12 cellular contexts compared by ENCODE assay signal in genomic region chr4:153489856-153490558, GRCh38. TPM values are rescaled to one million over a fixed set of nuclear protein-coding genes. Genes with fewer than 3 reads are reported as not detected.
DNase-seq lines count a peak whose midpoint lies in the region; ATAC-seq and TF ChIP-seq lines count a peak whose summit lies in the region.
"Had no signal": no experiment of that assay in that cellular context is flagged by ENCODE, and none has a peak within 500 bp of the region (broad histone marks: within the 10 kb centered on the region; RNA-seq: fewer than 3 reads in every experiment).

No MANE protein-coding gene starts in this region.

- H4K20me1 ChIP-seq in PC-9 (ENCODE audit: insufficient read depth): no peaks in the 10 kb centered on the region

- H2AFZ ChIP-seq in PC-9: no peak overlapping the region

- intact Hi-C loops in esophagus muscularis mucosa (cut with DNase I): no loop called here
- intact Hi-C loops in PC-9 (cut with micrococcal nuclease; ENCODE audit: unreplicated experiment): no loop called here

- CTCF ChIA-PET in activated naive CD4-positive, alpha-beta T cell treated with anti-CD3 and anti-CD28 coated beads, Interleukin-2, amount 10 ng/mL, durations not matched to agents 7 days and 5 days (lab: Charles Lee): interaction anchor here (1.0 to 3.3 kb wide), 5 partner anchors 8 to 153 kb away, joined by 3 to 16 read pairs (median 3); no protein-coding TSS in a partner anchor
- CTCF ChIA-PET in T-cell (lab: Charles Lee) (interaction anchor here in 1 of 2 donors (0.6 to 1.7 kb wide), 4 partner anchors 24 to 84 kb away, joined by 3 to 12 read pairs (median 4); no protein-coding TSS in a partner anchor), PC-9 (lab: Charles Lee) (interaction anchor here (0.6 kb wide), 1 partner anchor 57 kb away, joined by 3 read pairs; no protein-coding TSS in a partner anchor)

- 86% methylated on average over 7 of the region's 7 CpGs for WGBS in esophagus muscularis mucosa
- 88% methylated on average over 7 of the region's 7 CpGs for whole genome bisulfite sequencing in thymus

- DNase-seq in activated naive CD4-positive, alpha-beta T cell treated with anti-CD3 and anti-CD28 coated beads, Interleukin-2, amount 10 ng/mL, durations not matched to agents 7 days and 5 days: no peak
- no peak for DNase-seq in activated naive CD4-positive, alpha-beta T cell treated with anti-CD3 and anti-CD28 coated beads, Interleukin-2, amount 50 U/mL, for 16 hours
- DNase-seq in T-cell (no peak), esophagus muscularis mucosa (ENCODE audit: extremely low spot score) (peak; percentile 14), SIG-M5 treated with dmso at 0.1 percent for 504 hours (lab: John Stamatoyannopoulos, UW; ENCODE audit: unreplicated experiment) (no peak), PC-9 (no peak), SKM-1 (lab: John Stamatoyannopoulos, UW; ENCODE audit: unreplicated experiment) (no peak)
- DNase-seq: C1 segment of cervical spinal cord, MG63, substantia nigra, WERI-Rb-1 had no signal

- POLR2A ChIA-PET in T-cell (lab: Charles Lee): interaction anchor here in 1 of 2 donors (1.0 kb wide), 1 partner anchor 23 kb away, joined by 3 read pairs; no protein-coding TSS in a partner anchor
- POLR2A ChIA-PET in PC-9 (lab: Charles Lee; ENCODE audit: unreplicated experiment): no interaction called here

- H3K27ac Mint-ChIP-seq in activated naive CD4-positive, alpha-beta T cell treated with anti-CD3 and anti-CD28 coated beads, Interleukin-2, amount 10 ng/mL, durations not matched to agents 7 days and 5 days: peak overlapping the region; percentile 89
- peak overlapping the region; percentile 96 to 98 for H3K27ac Mint-ChIP-seq in T-cell

- H3K4me1 ChIP-seq in esophagus muscularis mucosa (peaks cover 47 to 59% (median 52%) of the 10 kb centered on the region in 4 donors), thymus (ENCODE audit: control insufficient read depth, insufficient read depth, low read length) (peaks cover 35% of the 10 kb centered on the region), PC-9 (replicated peaks; ENCODE audit: insufficient read depth) (peaks cover 43% of the 10 kb centered on the region)

- TF ChIP-seq EP300 in esophagus muscularis mucosa (IDR thresholded peaks at IDR 0.05): no peak

- peaks cover 34% of the 10 kb centered on the region for H3K36me3 Mint-ChIP-seq in activated naive CD4-positive, alpha-beta T cell treated with anti-CD3 and anti-CD28 coated beads, Interleukin-2, amount 10 ng/mL, durations not matched to agents 7 days and 5 days
- peaks cover 10% of the 10 kb centered on the region for H3K36me3 Mint-ChIP-seq in T-cell

- no peaks in the 10 kb centered on the region for H3K36me3 ChIP-seq in esophagus muscularis mucosa
- peaks cover 11% of the 10 kb centered on the region for H3K36me3 ChIP-seq in thymus (ENCODE audit: control insufficient read depth, insufficient read depth)
- H3K36me3 ChIP-seq in PC-9 (ENCODE audit: low read depth): no peaks in the 10 kb centered on the region
- H3K36me3 ChIP-seq: WERI-Rb-1 had no signal

- peaks cover 32% of the 10 kb centered on the region for H3F3A ChIP-seq in PC-9 (ENCODE audit: insufficient read depth, low read depth)

- no TSS peak for BruUV-seq in PC-9 (replicated peaks; lab: Mats Ljungman, UMichigan)

- no peaks in the 10 kb centered on the region for H3K9me3 Mint-ChIP-seq in activated naive CD4-positive, alpha-beta T cell treated with anti-CD3 and anti-CD28 coated beads, Interleukin-2, amount 10 ng/mL, durations not matched to agents 7 days and 5 days
- no peaks in the 10 kb centered on the region for H3K9me3 Mint-ChIP-seq in T-cell

- H3K27me3 ChIP-seq in esophagus muscularis mucosa (no peaks in the 10 kb centered on the region), thymus (ENCODE audit: control insufficient read depth, insufficient read depth) (no peaks in the 10 kb centered on the region), PC-9 (ENCODE audit: insufficient read depth, low read depth) (no peaks in the 10 kb centered on the region)
- H3K27me3 ChIP-seq: MG63 had no signal

- H3K27ac ChIP-seq in esophagus muscularis mucosa (replicated peaks in 1 of 4) (peak overlapping the region in 1 of 4 donors; percentile 80), thymus (ENCODE audit: low read depth) (peak overlapping the region; percentile 36), PC-9 (no peak overlapping the region)
- H3K27ac ChIP-seq: WERI-Rb-1 had no signal

- TF ChIP-seq POLR2A in esophagus muscularis mucosa (IDR thresholded peaks at IDR 0.05; ENCODE audit: low read depth): no peak

- H3K4me3 ChIP-seq in esophagus muscularis mucosa (no peak overlapping the region), thymus (ENCODE audit: low read length) (no peak overlapping the region), PC-9 (no peak overlapping the region)
- H3K4me3 ChIP-seq: MG63 had no signal

- TF ChIP-seq CTCF in esophagus muscularis mucosa (IDR thresholded peaks at IDR 0.05) (no peak), PC-9 (conservative IDR thresholded peaks at IDR 0.05) (no peak)

- peak overlapping the region; percentile 59 for H3K4me3 Mint-ChIP-seq in activated naive CD4-positive, alpha-beta T cell treated with anti-CD3 and anti-CD28 coated beads, Interleukin-2, amount 10 ng/mL, durations not matched to agents 7 days and 5 days
- H3K4me3 Mint-ChIP-seq in T-cell: peak overlapping the region; percentile 75 to 79 (median 76)

- H3K27me3 Mint-ChIP-seq in activated naive CD4-positive, alpha-beta T cell treated with anti-CD3 and anti-CD28 coated beads, Interleukin-2, amount 10 ng/mL, durations not matched to agents 7 days and 5 days: no peaks in the 10 kb centered on the region
- H3K27me3 Mint-ChIP-seq in T-cell: no peaks in the 10 kb centered on the region

- H3K79me2 ChIP-seq in PC-9 (ENCODE audit: low read depth): no peaks in the 10 kb centered on the region

- H3K9me2 ChIP-seq in PC-9 (ENCODE audit: insufficient read depth): no peaks in the 10 kb centered on the region

- H3K4me1 Mint-ChIP-seq in activated naive CD4-positive, alpha-beta T cell treated with anti-CD3 and anti-CD28 coated beads, Interleukin-2, amount 10 ng/mL, durations not matched to agents 7 days and 5 days: peaks cover 85% of the 10 kb centered on the region
- peaks cover 93 to 95% (median 94%) of the 10 kb centered on the region in 3 donors for H3K4me1 Mint-ChIP-seq in T-cell

- H3K9me3 ChIP-seq in esophagus muscularis mucosa: no peaks in the 10 kb centered on the region
- H3K9me3 ChIP-seq in thymus (ENCODE audit: control insufficient read depth): peaks cover 1% of the 10 kb centered on the region
- no peaks in the 10 kb centered on the region for H3K9me3 ChIP-seq in PC-9 (ENCODE audit: insufficient read depth, low read depth)
- H3K9me3 ChIP-seq: MG63 had no signal

- ATAC-seq in T-cell (replicated peaks in 1 of 4): no peak

- H3K4me2 ChIP-seq in PC-9: no peak overlapping the region

RNA-seq across cellular contexts. Expression of gene TMEM131L, which starts 23.8 kb away (rescaled TPM):
- 100 to 1,000 TPM in 1 of 5 donors, 10 to 100 TPM in 4; 60.7 to 115 (median 72.6) TPM for total RNA-seq in T-cell
- 10 to 100 TPM; 10.3 to 16.3 (median 12.1) TPM for total RNA-seq in esophagus muscularis mucosa
- 32.8 TPM for polyA plus RNA-seq in thymus
- total RNA-seq in PC-9 (2021): 3.8 and 6.0 TPM in 2 replicates
